In genomic region chr15:89108865-89109660, GRCh38 we compare ENCODE assay signal across 15 cellular contexts. TPM values are rescaled to one million over a fixed set of nuclear protein-coding genes. Genes with fewer than 3 reads are reported as not detected.
DNase-seq lines count a peak whose midpoint lies in the region; ATAC-seq and TF ChIP-seq lines count a peak whose summit lies in the region.
"Had no signal": no experiment of that assay in that cellular context is flagged by ENCODE, and none has a peak within 500 bp of the region (broad histone marks: within the 10 kb centered on the region; RNA-seq: fewer than 3 reads in every experiment).

No MANE protein-coding gene starts in this region.

- H4K8ac ChIP-seq in trophoblast cell (ENCODE audit: low read depth, low read length), result no peak overlapping the region

- H2BK5ac ChIP-seq in trophoblast cell (ENCODE audit: low read depth, low read length, poor library complexity), result peak overlapping the region; percentile 18

- no peak overlapping the region for H3K4ac ChIP-seq in trophoblast cell (ENCODE audit: low read depth, low read length)

- ATAC-seq in left ventricle myocardium superior, result no peak
- ATAC-seq in gastroesophageal sphincter, result no peak
- ATAC-seq in HG02884 (IDR thresholded peaks at IDR 0.05; ENCODE audit: unreplicated experiment), result no peak
- no peak for ATAC-seq in activated T-cell treated with anti-CD3 and anti-CD28 coated beads, Interleukin-2, amount 50 U/mL, for 72 hours (replicated peaks in 1 of 2)
- ATAC-seq: foreskin keratinocyte had no signal

- H3K27me3 ChIP-seq in right atrium auricular region, result no peaks in the 10 kb centered on the region
- H3K27me3 ChIP-seq in gastroesophageal sphincter, result no peaks in the 10 kb centered on the region
- H3K27me3 ChIP-seq in trophoblast cell (ENCODE audit: insufficient read depth, low read length), result no peaks in the 10 kb centered on the region
- H3K27me3 ChIP-seq: foreskin keratinocyte had no signal

- H3K79me2 ChIP-seq in trophoblast cell (ENCODE audit: control insufficient read depth, insufficient read depth, low read length, poor library complexity), result peaks cover 2% of the 10 kb centered on the region

- peak overlapping the region; percentile 26 for H3K4me2 ChIP-seq in trophoblast cell (ENCODE audit: low read length)

- no peaks in the 10 kb centered on the region for H3K9me3 ChIP-seq in right atrium auricular region
- no peaks in the 10 kb centered on the region for H3K9me3 ChIP-seq in gastroesophageal sphincter
- H3K9me3 ChIP-seq in trophoblast cell (ENCODE audit: insufficient read depth, low read depth, low read length), result no peaks in the 10 kb centered on the region

- no peaks in the 10 kb centered on the region for H3K27me3 Mint-ChIP-seq in type B pancreatic cell
- H3K27me3 Mint-ChIP-seq in activated T-cell treated with anti-CD3 and anti-CD28 coated beads, Interleukin-2, amount 50 U/mL, for 72 hours (ENCODE audit: low read depth), result no peaks in the 10 kb centered on the region
- H3K27me3 Mint-ChIP-seq: CD4-positive, alpha-beta T cell had no signal

- H4K12ac ChIP-seq in trophoblast cell (ENCODE audit: low read depth, low read length), result no peak overlapping the region

- intact Hi-C loops in left ventricle myocardium superior (cut with micrococcal nuclease), result no loop called here

- 77 to 100% methylated on average over 1 to 6 of the region's 6 CpGs for WGBS in gastroesophageal sphincter (ENCODE audit: low coverage in 1 of 2), 2 donors
- no CpG with 5 or more reads among the region's 6 CpGs for WGBS in trophoblast cell (ENCODE audit: extremely low coverage, insufficient coverage, insufficient read length)

- H3K36me3 ChIP-seq in right atrium auricular region, result peaks cover 24% of the 10 kb centered on the region
- H3K36me3 ChIP-seq in gastroesophageal sphincter, result peaks cover 0 to 10% of the 10 kb centered on the region in 2 donors
- peaks cover 0 to 2% of the 10 kb centered on the region in 2 experiments for H3K36me3 ChIP-seq in trophoblast cell (ENCODE audit: control insufficient read depth in 1 of 2, insufficient read depth in 2 of 2, low read length in 2 of 2)

- H3K79me1 ChIP-seq in trophoblast cell (ENCODE audit: low read length), result peaks cover 11% of the 10 kb centered on the region

- H2BK12ac ChIP-seq in trophoblast cell (ENCODE audit: low read length), result peak overlapping the region; percentile 15

- H3K9ac ChIP-seq in trophoblast cell (ENCODE audit: low read length), result no peak overlapping the region

- H3K23ac ChIP-seq in trophoblast cell (ENCODE audit: low read length), result no peak overlapping the region

- TF ChIP-seq CTCF in right atrium auricular region (IDR thresholded peaks at IDR 0.05) (no peak), gastroesophageal sphincter (IDR thresholded peaks at IDR 0.05) (no peak), type B pancreatic cell (conservative IDR thresholded peaks at IDR 0.05) (no peak)

- no peak overlapping the region for H3K14ac ChIP-seq in trophoblast cell (ENCODE audit: low read length)

- H2BK120ac ChIP-seq in trophoblast cell (ENCODE audit: insufficient read depth, low read length, poor library complexity), result no peak overlapping the region

- no peak for DNase-seq in right atrium auricular region (ENCODE audit: low spot score)
- no peak for DNase-seq in left ventricle myocardium superior
- DNase-seq in trophoblast cell, result no peak
- DNase-seq in stimulated activated CD4-positive, alpha-beta T cell treated with anti-CD3 and anti-CD28 coated beads, Interleukin-4, amount 100 ng/mL, for 1 hour, result no peak
- DNase-seq in type B pancreatic cell (ENCODE audit: extremely low spot score, unreplicated experiment), result no peak
- no peak for DNase-seq in activated T-cell treated with anti-CD3 and anti-CD28 coated beads, Interleukin-2, amount 50 U/mL, for 72 hours
- DNase-seq: activated CD4-positive, alpha-beta T cell treated with anti-CD3 and anti-CD28 coated beads, Interleukin-2, amount 50 U/mL, for 1 hour; activated naive CD4-positive, alpha-beta T cell; CD4-positive, alpha-beta T cell; DMS79 treated with DMSO at 0.1 percent for 48 hours; foreskin keratinocyte; NCI-H1105; NK-92 treated with Interleukin-12 subunit alpha and Interleukin-12 subunit beta, amount 100 ng/mL, for 24 hours had no signal

- H2AFZ ChIP-seq in trophoblast cell (ENCODE audit: insufficient read depth, low read length, poor library complexity), result no peak overlapping the region

- H2AK5ac ChIP-seq in trophoblast cell (ENCODE audit: low read length), result no peak overlapping the region

- peaks cover 50% of the 10 kb centered on the region for H3K4me1 Mint-ChIP-seq in type B pancreatic cell (ENCODE audit: unreplicated experiment)
- H3K4me1 Mint-ChIP-seq in activated T-cell treated with anti-CD3 and anti-CD28 coated beads, Interleukin-2, amount 50 U/mL, for 72 hours (ENCODE audit: low read depth), result peaks cover 15% of the 10 kb centered on the region

- no peak overlapping the region for H3K4me3 Mint-ChIP-seq in type B pancreatic cell
- H3K4me3 Mint-ChIP-seq in activated T-cell treated with anti-CD3 and anti-CD28 coated beads, Interleukin-2, amount 50 U/mL, for 72 hours, result no peak overlapping the region
- H3K4me3 Mint-ChIP-seq: CD4-positive, alpha-beta T cell had no signal

- no peak for TF ChIP-seq EP300 in gastroesophageal sphincter (IDR thresholded peaks at IDR 0.05)

- no peak for TF ChIP-seq POLR2A in gastroesophageal sphincter (IDR thresholded peaks at IDR 0.05)

- H3K4me1 ChIP-seq in right atrium auricular region, result peaks cover 0 to 84% of the 10 kb centered on the region in 2 donors
- peaks cover 11 to 77% (median 26%) of the 10 kb centered on the region in 3 donors for H3K4me1 ChIP-seq in gastroesophageal sphincter
- H3K4me1 ChIP-seq in trophoblast cell (ENCODE audit: control insufficient read depth in 1 of 2, insufficient read depth in 2 of 2, low read length in 2 of 2), result peaks cover 30 to 38% of the 10 kb centered on the region in 2 experiments

- no peak overlapping the region for H3K4me3 ChIP-seq in right atrium auricular region
- H3K4me3 ChIP-seq in gastroesophageal sphincter, result no peak overlapping the region
- no peak overlapping the region for H3K4me3 ChIP-seq in trophoblast cell (ENCODE audit: low read depth, low read length)

- peak overlapping the region; percentile 59 for H4K91ac ChIP-seq in trophoblast cell (ENCODE audit: low read depth, low read length)

- H3K27ac Mint-ChIP-seq in type B pancreatic cell, result no peak overlapping the region
- H3K27ac Mint-ChIP-seq in activated T-cell treated with anti-CD3 and anti-CD28 coated beads, Interleukin-2, amount 50 U/mL, for 72 hours, result no peak overlapping the region
- H3K27ac Mint-ChIP-seq: CD4-positive, alpha-beta T cell had no signal

- H3K27ac ChIP-seq in right atrium auricular region (peak overlapping the region; percentile 93 to 95), gastroesophageal sphincter (peak overlapping the region; percentile 48 to 98 (median 68)), trophoblast cell (ENCODE audit: low read depth, low read length) (peak overlapping the region; percentile 37)
- H3K27ac ChIP-seq: foreskin keratinocyte had no signal

- H3K9me3 Mint-ChIP-seq in type B pancreatic cell, result no peaks in the 10 kb centered on the region
- H3K9me3 Mint-ChIP-seq in activated T-cell treated with anti-CD3 and anti-CD28 coated beads, Interleukin-2, amount 50 U/mL, for 72 hours, result no peaks in the 10 kb centered on the region
- H3K9me3 Mint-ChIP-seq: CD4-positive, alpha-beta T cell had no signal

- H3K18ac ChIP-seq in trophoblast cell (ENCODE audit: low read length), result no peak overlapping the region

- H3K36me3 Mint-ChIP-seq in type B pancreatic cell, result no peaks in the 10 kb centered on the region
- peaks cover 0 to 2% of the 10 kb centered on the region in 2 donors for H3K36me3 Mint-ChIP-seq in activated T-cell treated with anti-CD3 and anti-CD28 coated beads, Interleukin-2, amount 50 U/mL, for 72 hours (ENCODE audit: insufficient read depth in 2 of 2)

RNA-seq across cellular contexts. Expression of gene ABHD2, which starts 20.8 kb away (rescaled TPM):
- total RNA-seq in right atrium auricular region, result 100 to 1,000 TPM; 115 to 118 TPM
- total RNA-seq in left ventricle myocardium superior, result 84.4 TPM
- total RNA-seq in gastroesophageal sphincter, result 100 to 1,000 TPM in 1 of 4 donors, 10 to 100 TPM in 3; 54.6 to 108 (median 75.9) TPM
- 12.4 and 13.4 TPM in 2 replicates for polyA plus RNA-seq in trophoblast cell (2013)
- total RNA-seq in type B pancreatic cell (ENCODE audit: low replicate concordance), result 55.4 and 63.9 TPM in 2 replicates
- 10 to 100 TPM; 36.8 to 44.1 TPM for total RNA-seq in activated T-cell treated with anti-CD3 and anti-CD28 coated beads, Interleukin-2, amount 50 U/mL, for 72 hours

Comparison
In these comparisons a context has a peak if more than half of its experiments do, and no peak if none do; other contexts are left out.
1. H3K27ac ChIP-seq: peak in every context shown above with its lines; median percentile 94 in right atrium auricular region; 68 in gastroesophageal sphincter; 37 in trophoblast cell.